1 cellular context compared by ENCODE assay signal in genomic region chr1:112714313-112715263, GRCh38.
TF ChIP-seq lines count a peak whose summit lies in the region.

No MANE protein-coding gene starts in this region.

TF ChIP-seq in K562, 482 proteins besides CTCF, POLR2A, EP300 and RAD21 (continued from another document and continues in another):
- TF ChIP-seq TEAD4 (IDR thresholded peaks at IDR 0.05; ENCODE audit: low read length) = no peak
- no peak for TF ChIP-seq TEAD4 (CRISPR knock-in tag; IDR thresholded peaks at IDR 0.05; ENCODE audit: borderline replicate concordance)
- peak; percentile 49 for TF ChIP-seq TAF1 (IDR thresholded peaks at IDR 0.05; ENCODE audit: control insufficient read depth, extremely low read depth, insufficient read depth, low read length, severe bottlenecking)
- TF ChIP-seq RBFOX2 (IDR thresholded peaks at IDR 0.05; ENCODE audit: low read depth, low read length) = peak; percentile 57
- TF ChIP-seq ELF4 (CRISPR knock-in tag; IDR thresholded peaks at IDR 0.05) = no peak
- TF ChIP-seq RBM34 (IDR thresholded peaks at IDR 0.05; ENCODE audit: borderline replicate concordance, insufficient read depth, low read length) = 0 out of 2 replicates have a peak, but pooled peaks have one; percentile 56
- TF ChIP-seq MCM7 (IDR thresholded peaks at IDR 0.05) = no peak
- TF ChIP-seq ZNF785 (CRISPR knock-in tag; IDR thresholded peaks at IDR 0.05) = no peak
- TF ChIP-seq PCBP1 (IDR thresholded peaks at IDR 0.05; ENCODE audit: low read depth, low read length, poor library complexity, severe bottlenecking) = no peak
- TF ChIP-seq FOSL1 (tag; conservative IDR thresholded peaks at IDR 0.05) = no peak
- peak; percentile 55; the same call in 1 of the 2 replicates for TF ChIP-seq CXXC5 (CRISPR knock-in tag; IDR thresholded peaks at IDR 0.05)
- TF ChIP-seq BACH1 (tag; IDR thresholded peaks at IDR 0.05) = no peak
- TF ChIP-seq KAT7 (CRISPR knock-in tag; IDR thresholded peaks at IDR 0.05; ENCODE audit: borderline replicate concordance) = peak; percentile 76; the same call in 1 of the 2 replicates
- TF ChIP-seq TGIF2 (CRISPR knock-in tag; IDR thresholded peaks at IDR 0.05) = no peak
- no peak for TF ChIP-seq TFAM (CRISPR knock-in tag; conservative IDR thresholded peaks at IDR 0.05)
- 0 out of 2 replicates have a peak, but pooled peaks have one; percentile 26 for TF ChIP-seq TAF15 (IDR thresholded peaks at IDR 0.05; ENCODE audit: low read depth, low read length)
- peak; percentile 39 for TF ChIP-seq KDM5B (IDR thresholded peaks at IDR 0.05; ENCODE audit: insufficient replicate concordance, low read depth, low read length)
- TF ChIP-seq CCNT2 (IDR thresholded peaks at IDR 0.05; ENCODE audit: borderline replicate concordance, extremely low read depth, insufficient read length, low read depth, low read length) = peak; percentile 57
- TF ChIP-seq ID3 (CRISPR knock-in tag; IDR thresholded peaks at IDR 0.05) = no peak
- TF ChIP-seq ID3 (tag; IDR thresholded peaks at IDR 0.05) = 0 out of 2 replicates have a peak, but pooled peaks have one; percentile 20
- TF ChIP-seq CBFA2T3 (IDR thresholded peaks at IDR 0.05) = no peak
- peak; percentile 64 for TF ChIP-seq HMGN3 (IDR thresholded peaks at IDR 0.05; ENCODE audit: borderline replicate concordance, extremely low read depth, insufficient read length, low read depth, low read length)
- peak; percentile 29; the same call in 1 of the 2 replicates for TF ChIP-seq HDAC6 (IDR thresholded peaks at IDR 0.05; ENCODE audit: low read depth, low read length)
- no peak for TF ChIP-seq IRF9 (tag; IDR thresholded peaks at IDR 0.05)
- TF ChIP-seq CHAMP1 (IDR thresholded peaks at IDR 0.05) = no peak
- TF ChIP-seq DACH1 (IDR thresholded peaks at IDR 0.05; ENCODE audit: partially characterized antibody) = no peak
- TF ChIP-seq MAFK (IDR thresholded peaks at IDR 0.05; ENCODE audit: low read length) = no peak
- TF ChIP-seq CBX8 (IDR thresholded peaks at IDR 0.05; ENCODE audit: borderline replicate concordance, extremely low read depth, low read depth, low read length, poor library complexity, severe bottlenecking) = no peak
- TF ChIP-seq ZNF354B (CRISPR knock-in tag; IDR thresholded peaks at IDR 0.05) = no peak
- no peak for TF ChIP-seq SRSF1 (IDR thresholded peaks at IDR 0.05; ENCODE audit: low read depth, low read length)
- peak in 1 of 2 experiments; percentile 30; a peak in 1 of 4 replicates for TF ChIP-seq SIN3A (IDR thresholded peaks at IDR 0.05; ENCODE audit: borderline replicate concordance in 2 of 2, control insufficient read depth in 1 of 2, low read depth in 2 of 2, low read length in 2 of 2)
- no peak for TF ChIP-seq NR1H2 (CRISPR knock-in tag; IDR thresholded peaks at IDR 0.05)
- TF ChIP-seq KDM2B (CRISPR knock-in tag; IDR thresholded peaks at IDR 0.05) = peak; percentile 98
- TF ChIP-seq PHF8 (IDR thresholded peaks at IDR 0.05; ENCODE audit: borderline replicate concordance, low read length) = peak; percentile 49; the same call in 1 of the 2 replicates
- no peak for TF ChIP-seq NR4A1 (CRISPR knock-in tag; IDR thresholded peaks at IDR 0.05)
- TF ChIP-seq NR4A1 (tag; IDR thresholded peaks at IDR 0.05) = 0 out of 2 replicates have a peak, but pooled peaks have one; percentile 35
- peak; percentile 42; the same call in 1 of the 2 replicates for TF ChIP-seq POLR2G (IDR thresholded peaks at IDR 0.05; ENCODE audit: low read depth, low read length)
- no peak for TF ChIP-seq ZNF778 (CRISPR knock-in tag; IDR thresholded peaks at IDR 0.05)
- peak; percentile 23 for TF ChIP-seq CHD4 (IDR thresholded peaks at IDR 0.05; ENCODE audit: insufficient read depth, insufficient replicate concordance, low read depth, low read length, poor library complexity, severe bottlenecking)
- TF ChIP-seq SAFB (IDR thresholded peaks at IDR 0.05; ENCODE audit: borderline replicate concordance, low read depth, low read length) = peak; percentile 66; the same call in 1 of the 2 replicates
- TF ChIP-seq THAP12 (CRISPR knock-in tag; IDR thresholded peaks at IDR 0.05) = peak; percentile 37; the same call in 1 of the 2 replicates
- TF ChIP-seq UBTF (IDR thresholded peaks at IDR 0.05; ENCODE audit: borderline replicate concordance in 1 of 2, low read depth in 2 of 2, low read length in 2 of 2) = 0 out of 4 replicates have a peak, but pooled peaks have one; percentile 25 to 66
- TF ChIP-seq ZNF311 (CRISPR knock-in tag; IDR thresholded peaks at IDR 0.05) = no peak
- TF ChIP-seq ELF2 (CRISPR knock-in tag; IDR thresholded peaks at IDR 0.05) = no peak
- no peak for TF ChIP-seq GATAD2A (IDR thresholded peaks at IDR 0.05)
- TF ChIP-seq FOXA3 (CRISPR knock-in tag; conservative IDR thresholded peaks at IDR 0.05 in 1 of 2, IDR thresholded peaks at IDR 0.05 in 1 of 2) = no peak
- TF ChIP-seq NR3C1 (CRISPR knock-in tag; IDR thresholded peaks at IDR 0.05) = no peak
- TF ChIP-seq REST (CRISPR knock-in tag; IDR thresholded peaks at IDR 0.05; ENCODE audit: low read depth) = peak; percentile 70; the same call in 1 of the 2 replicates
- TF ChIP-seq CREB3L1 (IDR thresholded peaks at IDR 0.05; ENCODE audit: borderline replicate concordance, low read depth) = no peak
- TF ChIP-seq EGR1 (conservative IDR thresholded peaks at IDR 0.05) = peak; percentile 84
- peak; percentile 17 for TF ChIP-seq SP1 (CRISPR knock-in tag; IDR thresholded peaks at IDR 0.05)
- no peak for TF ChIP-seq KLF16 (IDR thresholded peaks at IDR 0.05)
- peak; percentile 18 for TF ChIP-seq PHF20 (IDR thresholded peaks at IDR 0.05; ENCODE audit: partially characterized antibody)
- TF ChIP-seq FIP1L1 (IDR thresholded peaks at IDR 0.05; ENCODE audit: low read depth, low read length, poor library complexity, severe bottlenecking) = peak; percentile 51
- TF ChIP-seq ERF (CRISPR knock-in tag; IDR thresholded peaks at IDR 0.05) = 0 out of 2 replicates have a peak, but pooled peaks have one; percentile 21
- TF ChIP-seq ADNP (tag; IDR thresholded peaks at IDR 0.05) = no peak
- 0 out of 2 replicates have a peak, but pooled peaks have one; percentile 22 for TF ChIP-seq ZNF740 (CRISPR knock-in tag; IDR thresholded peaks at IDR 0.05)
- no peak for TF ChIP-seq ZNF740 (tag; IDR thresholded peaks at IDR 0.05)
